In genomic region chr12:116293687-116294463, GRCh38 we compare ENCODE assay signal across 14 cellular contexts.
"Had no signal": no experiment of that assay in that cellular context is flagged by ENCODE, and none has a peak within 500 bp of the region (broad histone marks: within the 10 kb centered on the region; RNA-seq: fewer than 3 reads in every experiment).

No MANE protein-coding gene starts in this region.

- H3K36me3 ChIP-seq: gastrocnemius medialis, left ventricle myocardium inferior, right lobe of liver, upper lobe of left lung had no signal

- H3K27ac ChIP-seq: gastrocnemius medialis, left ventricle myocardium inferior, psoas muscle, right lobe of liver, upper lobe of left lung had no signal

- H3K9me3 ChIP-seq: gastrocnemius medialis, left ventricle myocardium inferior, psoas muscle, right lobe of liver, upper lobe of left lung had no signal

- H3K4me3 ChIP-seq: gastrocnemius medialis, left ventricle myocardium inferior, psoas muscle, right lobe of liver, upper lobe of left lung had no signal

- H3K27me3 ChIP-seq: gastrocnemius medialis, right lobe of liver, upper lobe of left lung had no signal

- DNase-seq: activated CD4-positive, alpha-beta T cell treated with anti-CD3 and anti-CD28 coated beads, Interleukin-2, amount 50 U/mL, for 48 hours; activated CD8-positive, alpha-beta memory T cell treated with anti-CD3 and anti-CD28 coated beads, Interleukin-2, amount 10 ng/mL, durations not matched to agents 7 days and 5 days; activated gamma-delta T cell; activated T-cell treated with anti-CD3 and anti-CD28 coated beads, Interleukin-2, amount 50 U/mL, for 48 hours; amygdala; gastrocnemius medialis; islet precursor cell; left ventricle myocardium inferior; naive B cell; nucleus accumbens; psoas muscle; right lobe of liver; stimulated activated naive CD4-positive, alpha-beta T cell treated with Interleukin-2 at 50 U/mL for 16 hours; upper lobe of left lung had no signal

- ATAC-seq: activated CD8-positive, alpha-beta memory T cell treated with anti-CD3 and anti-CD28 coated beads, Interleukin-2, amount 10 ng/mL, durations not matched to agents 7 days and 5 days; gastrocnemius medialis; psoas muscle; right lobe of liver had no signal

- H3K4me1 ChIP-seq: gastrocnemius medialis, psoas muscle, right lobe of liver had no signal
